In the genomic region with DNA sequence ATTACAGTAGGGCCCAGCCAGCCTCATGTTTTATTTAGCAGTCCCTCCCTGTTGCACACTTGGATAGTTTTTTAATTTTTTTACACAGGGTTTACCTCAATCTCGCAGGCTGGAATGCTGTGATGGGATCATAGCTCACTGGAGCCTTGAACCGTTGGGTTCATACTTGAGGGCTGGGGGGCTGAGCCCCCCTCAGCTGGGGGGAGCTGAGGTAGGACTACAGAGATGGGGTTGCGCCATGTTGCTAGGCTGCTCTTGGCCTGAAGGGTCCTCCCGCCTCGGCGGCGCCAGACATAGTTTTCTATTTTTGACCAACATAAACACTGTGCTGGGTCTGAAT, we compare ENCODE assay signal across 8 cellular contexts.
A peak's percentile ranks its signal among the peaks of the same experiment; 100 is the strongest.
DNase-seq lines count a peak whose midpoint lies in the region; ATAC-seq and TF ChIP-seq lines count a peak whose summit lies in the region.
"Not testable (repeated sequence)": the region's sequence is repeated elsewhere in the genome, so short reads cannot be mapped to it uniquely, and the experiment has no call there.

No MANE protein-coding gene starts in this region.

- H3K9me3 Mint-ChIP-seq in activated CD8-positive, alpha-beta T cell treated with anti-CD3 and anti-CD28 coated beads for 36 hours; immature natural killer cell; progenitor cell of endocrine pancreas (ENCODE audit: low read depth): not testable (repeated sequence)

- CTCF ChIA-PET in activated CD8-positive, alpha-beta T cell treated with anti-CD3 and anti-CD28 coated beads for 36 hours (lab: Charles Lee): interaction anchor here (0.7 to 0.8 kb wide), 2 partner anchors 159 to 413 kb away, joined by 3 to 5 read pairs; no protein-coding TSS in a partner anchor

- TF ChIP-seq CTCF in HFF-Myc (IDR thresholded peaks at IDR 0.05; ENCODE audit: low read depth, low read length, missing control alignments); activated CD8-positive, alpha-beta T cell treated with anti-CD3 and anti-CD28 coated beads for 36 hours (IDR thresholded peaks at IDR 0.05); progenitor cell of endocrine pancreas (IDR thresholded peaks at IDR 0.05; ENCODE audit: unreplicated experiment): not testable (repeated sequence)

- H3K27me3 ChIP-seq in effector memory CD4-positive, alpha-beta T cell (replicated peaks; ENCODE audit: control insufficient read depth, insufficient read depth, low read length, poor library complexity, severe bottlenecking): not testable (repeated sequence)

- POLR2A ChIA-PET in activated CD8-positive, alpha-beta T cell treated with anti-CD3 and anti-CD28 coated beads for 36 hours (lab: Charles Lee): interaction anchor here (0.7 to 1.7 kb wide), 2 partner anchors 154 to 242 kb away, joined by 3 to 5 read pairs; a partner anchor contains a TSS

- H3K36me3 Mint-ChIP-seq in activated CD8-positive, alpha-beta T cell treated with anti-CD3 and anti-CD28 coated beads for 36 hours (ENCODE audit: low read depth); immature natural killer cell; progenitor cell of endocrine pancreas (ENCODE audit: insufficient read depth): not testable (repeated sequence)

- H3K27me3 Mint-ChIP-seq in activated CD8-positive, alpha-beta T cell treated with anti-CD3 and anti-CD28 coated beads for 36 hours; immature natural killer cell (ENCODE audit: low read depth in 3 of 3); progenitor cell of endocrine pancreas: not testable (repeated sequence)

- intact Hi-C loops in activated CD8-positive, alpha-beta T cell treated with anti-CD3 and anti-CD28 coated beads for 36 hours (cut with micrococcal nuclease): loop anchor here (10.0 kb wide), 1 partner anchor 139 kb away; no protein-coding TSS in a partner anchor

- H3K4me1 Mint-ChIP-seq in activated CD8-positive, alpha-beta T cell treated with anti-CD3 and anti-CD28 coated beads for 36 hours (ENCODE audit: low read depth); progenitor cell of endocrine pancreas (ENCODE audit: low read depth): not testable (repeated sequence)
- H3K4me1 Mint-ChIP-seq in immature natural killer cell: peaks cover 9 to 14% of the 10 kb centered on the region in 2 donors

- DNase-seq in A172 (ENCODE audit: low spot score): peak; percentile 10
- not testable (repeated sequence) for DNase-seq in HFF-Myc (ENCODE audit: extremely low read depth, low read depth); activated CD8-positive, alpha-beta T cell treated with anti-CD3 and anti-CD28 coated beads for 36 hours; effector memory CD4-positive, alpha-beta T cell; immature natural killer cell; progenitor cell of endocrine pancreas (ENCODE audit: low spot score, unreplicated experiment)
- DNase-seq in HuH-7 (ENCODE audit: low spot score): peak; percentile 4

- H3K9me3 ChIP-seq in effector memory CD4-positive, alpha-beta T cell (ENCODE audit: control insufficient read depth, low read length): not testable (repeated sequence)

- peak overlapping the region; percentile 92 for H3K4me3 Mint-ChIP-seq in activated CD8-positive, alpha-beta T cell treated with anti-CD3 and anti-CD28 coated beads for 36 hours
- H3K4me3 Mint-ChIP-seq in immature natural killer cell: peak overlapping the region; percentile 85 to 97 (median 95)
- H3K4me3 Mint-ChIP-seq in progenitor cell of endocrine pancreas (ENCODE audit: low read depth): peak overlapping the region; percentile 91

- peak overlapping the region; percentile 62 for H3K4me3 ChIP-seq in HFF-Myc (replicated peaks; ENCODE audit: low read depth, low read length)
- H3K4me3 ChIP-seq in effector memory CD4-positive, alpha-beta T cell (ENCODE audit: insufficient read depth, low read depth, low read length, poor library complexity, severe bottlenecking): peak overlapping the region; percentile 59

- H3K27ac Mint-ChIP-seq in activated CD8-positive, alpha-beta T cell treated with anti-CD3 and anti-CD28 coated beads for 36 hours: peak overlapping the region; percentile 99
- H3K27ac Mint-ChIP-seq in immature natural killer cell: peak overlapping the region; percentile 95 to 99 (median 99)
- peak overlapping the region; percentile 99 for H3K27ac Mint-ChIP-seq in progenitor cell of endocrine pancreas

- not testable (repeated sequence) for H3K36me3 ChIP-seq in effector memory CD4-positive, alpha-beta T cell (ENCODE audit: control insufficient read depth, insufficient read depth, low read length)

- ATAC-seq in GM18517 (IDR thresholded peaks at IDR 0.05; ENCODE audit: unreplicated experiment): peak; percentile 24
- ATAC-seq in activated CD8-positive, alpha-beta T cell treated with anti-CD3 and anti-CD28 coated beads for 36 hours: peak; percentile 19

- H3K4me1 ChIP-seq in effector memory CD4-positive, alpha-beta T cell (ENCODE audit: control insufficient read depth, insufficient read depth, low read length, poor library complexity, severe bottlenecking): not testable (repeated sequence)

- H3K27ac ChIP-seq in effector memory CD4-positive, alpha-beta T cell (ENCODE audit: insufficient read depth, low read length, poor library complexity, severe bottlenecking): peak overlapping the region; percentile 92
